In genomic region chr1:108963052-108963686, GRCh38 we compare ENCODE assay signal across 1 cellular context.
TF ChIP-seq lines count a peak whose summit lies in the region.

Gene CLCC1 (minus strand): TSS chr1:108963484. CDS start chr1:108950437, 13,047 bp downstream.

TF ChIP-seq in HepG2, 621 proteins besides CTCF, POLR2A, EP300 and RAD21 (continued from another document and continues in another):
- TF ChIP-seq CBX5 (CRISPR knock-in tag; IDR thresholded peaks at IDR 0.05; ENCODE audit: borderline replicate concordance): peak; percentile 65; the same call in 1 of the 2 replicates
- no peak; the same call in 1 of the 2 replicates for TF ChIP-seq TIGD3 (CRISPR knock-in tag; IDR thresholded peaks at IDR 0.05; ENCODE audit: borderline replicate concordance)
- peak; percentile 80; the same call in 1 of the 2 replicates for TF ChIP-seq ZNF691 (CRISPR knock-in tag; IDR thresholded peaks at IDR 0.05; ENCODE audit: borderline replicate concordance, low read depth)
- TF ChIP-seq ZNF687 (CRISPR knock-in tag; IDR thresholded peaks at IDR 0.05): peak; percentile 98
- peak; percentile 81; the same call in 1 of the 2 replicates for TF ChIP-seq SALL2 (CRISPR knock-in tag; IDR thresholded peaks at IDR 0.05)
- TF ChIP-seq THAP11 (CRISPR knock-in tag; IDR thresholded peaks at IDR 0.05): peak; percentile 74
- TF ChIP-seq, protein P1, sequence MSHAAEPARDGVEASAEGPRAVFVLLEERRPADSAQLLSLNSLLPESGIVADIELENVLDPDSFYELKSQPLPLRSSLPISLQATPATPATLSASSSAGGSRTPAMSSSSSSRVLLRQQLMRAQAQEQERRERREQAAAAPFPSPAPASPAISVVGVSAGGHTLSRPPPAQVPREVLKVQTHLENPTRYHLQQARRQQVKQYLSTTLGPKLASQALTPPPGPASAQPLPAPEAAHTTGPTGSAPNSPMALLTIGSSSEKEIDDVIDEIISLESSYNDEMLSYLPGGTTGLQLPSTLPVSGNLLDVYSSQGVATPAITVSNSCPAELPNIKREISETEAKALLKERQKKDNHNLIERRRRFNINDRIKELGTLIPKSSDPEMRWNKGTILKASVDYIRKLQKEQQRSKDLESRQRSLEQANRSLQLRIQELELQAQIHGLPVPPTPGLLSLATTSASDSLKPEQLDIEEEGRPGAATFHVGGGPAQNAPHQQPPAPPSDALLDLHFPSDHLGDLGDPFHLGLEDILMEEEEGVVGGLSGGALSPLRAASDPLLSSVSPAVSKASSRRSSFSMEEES (CRISPR knock-in tag; IDR thresholded peaks at IDR 0.05): peak; percentile 47; the same call in 1 of the 2 replicates
- TF ChIP-seq ZBTB2 (CRISPR knock-in tag; IDR thresholded peaks at IDR 0.05; ENCODE audit: low read depth): peak; percentile 64
- peak; percentile 36; the same call in 1 of the 2 replicates for TF ChIP-seq ZSCAN25 (CRISPR knock-in tag; IDR thresholded peaks at IDR 0.05)
- TF ChIP-seq PAX8 (CRISPR knock-in tag; IDR thresholded peaks at IDR 0.05; ENCODE audit: borderline replicate concordance): 0 out of 2 replicates have a peak, but pooled peaks have one; percentile 42
- 0 out of 2 replicates have a peak, but pooled peaks have one; percentile 50 for TF ChIP-seq BRD4 (CRISPR knock-in tag; IDR thresholded peaks at IDR 0.05)
- peak; percentile 38; the same call in 1 of the 2 replicates for TF ChIP-seq ZC3H13 (CRISPR knock-in tag; IDR thresholded peaks at IDR 0.05)
- TF ChIP-seq FOXC1 (CRISPR knock-in tag; IDR thresholded peaks at IDR 0.05; ENCODE audit: borderline replicate concordance): peak; percentile 87; the same call in 1 of the 2 replicates
- TF ChIP-seq, protein P2, sequence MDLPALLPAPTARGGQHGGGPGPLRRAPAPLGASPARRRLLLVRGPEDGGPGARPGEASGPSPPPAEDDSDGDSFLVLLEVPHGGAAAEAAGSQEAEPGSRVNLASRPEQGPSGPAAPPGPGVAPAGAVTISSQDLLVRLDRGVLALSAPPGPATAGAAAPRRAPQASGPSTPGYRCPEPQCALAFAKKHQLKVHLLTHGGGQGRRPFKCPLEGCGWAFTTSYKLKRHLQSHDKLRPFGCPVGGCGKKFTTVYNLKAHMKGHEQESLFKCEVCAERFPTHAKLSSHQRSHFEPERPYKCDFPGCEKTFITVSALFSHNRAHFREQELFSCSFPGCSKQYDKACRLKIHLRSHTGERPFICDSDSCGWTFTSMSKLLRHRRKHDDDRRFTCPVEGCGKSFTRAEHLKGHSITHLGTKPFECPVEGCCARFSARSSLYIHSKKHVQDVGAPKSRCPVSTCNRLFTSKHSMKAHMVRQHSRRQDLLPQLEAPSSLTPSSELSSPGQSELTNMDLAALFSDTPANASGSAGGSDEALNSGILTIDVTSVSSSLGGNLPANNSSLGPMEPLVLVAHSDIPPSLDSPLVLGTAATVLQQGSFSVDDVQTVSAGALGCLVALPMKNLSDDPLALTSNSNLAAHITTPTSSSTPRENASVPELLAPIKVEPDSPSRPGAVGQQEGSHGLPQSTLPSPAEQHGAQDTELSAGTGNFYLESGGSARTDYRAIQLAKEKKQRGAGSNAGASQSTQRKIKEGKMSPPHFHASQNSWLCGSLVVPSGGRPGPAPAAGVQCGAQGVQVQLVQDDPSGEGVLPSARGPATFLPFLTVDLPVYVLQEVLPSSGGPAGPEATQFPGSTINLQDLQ (CRISPR knock-in tag; IDR thresholded peaks at IDR 0.05): peak; percentile 61; the same call in 1 of the 2 replicates
- no peak for TF ChIP-seq ATF6 (CRISPR knock-in tag; conservative IDR thresholded peaks at IDR 0.05)
- no peak for TF ChIP-seq ELF4 (CRISPR knock-in tag; IDR thresholded peaks at IDR 0.05; ENCODE audit: borderline replicate concordance)
- TF ChIP-seq IKZF4 (CRISPR knock-in tag; IDR thresholded peaks at IDR 0.05; ENCODE audit: borderline replicate concordance, low read depth, not compliant biosample characterization): peak; percentile 61
- TF ChIP-seq HHEX (CRISPR knock-in tag; IDR thresholded peaks at IDR 0.05): no peak
- TF ChIP-seq PAXIP1 (CRISPR knock-in tag; conservative IDR thresholded peaks at IDR 0.05): peak; percentile 40; the same call in 1 of the 2 replicates
- peak; percentile 38; the same call in 1 of the 2 replicates for TF ChIP-seq BHLHE40 (IDR thresholded peaks at IDR 0.05; ENCODE audit: low read length)
- no peak for TF ChIP-seq SMAD1 (CRISPR knock-in tag; IDR thresholded peaks at IDR 0.05; ENCODE audit: borderline replicate concordance, low read depth)
- TF ChIP-seq ARNTL (CRISPR knock-in tag; IDR thresholded peaks at IDR 0.05): 0 out of 2 replicates have a peak, but pooled peaks have one; percentile 20
- peak; percentile 95 for TF ChIP-seq SAP130 (CRISPR knock-in tag; IDR thresholded peaks at IDR 0.05; ENCODE audit: low read depth)
- TF ChIP-seq NONO (IDR thresholded peaks at IDR 0.05): no peak
- TF ChIP-seq NONO (CRISPR knock-in tag; conservative IDR thresholded peaks at IDR 0.05): peak; percentile 74
- TF ChIP-seq ZNF430 (CRISPR knock-in tag; IDR thresholded peaks at IDR 0.05): peak; percentile 67; the same call in 1 of the 2 replicates
- 0 out of 2 replicates have a peak, but pooled peaks have one; percentile 28 for TF ChIP-seq ZNF616 (CRISPR knock-in tag; IDR thresholded peaks at IDR 0.05; ENCODE audit: low read depth)
- peak; percentile 71 for TF ChIP-seq PTBP1 (IDR thresholded peaks at IDR 0.05; ENCODE audit: low read depth, low read length, poor library complexity, severe bottlenecking)
- TF ChIP-seq, protein P3, sequence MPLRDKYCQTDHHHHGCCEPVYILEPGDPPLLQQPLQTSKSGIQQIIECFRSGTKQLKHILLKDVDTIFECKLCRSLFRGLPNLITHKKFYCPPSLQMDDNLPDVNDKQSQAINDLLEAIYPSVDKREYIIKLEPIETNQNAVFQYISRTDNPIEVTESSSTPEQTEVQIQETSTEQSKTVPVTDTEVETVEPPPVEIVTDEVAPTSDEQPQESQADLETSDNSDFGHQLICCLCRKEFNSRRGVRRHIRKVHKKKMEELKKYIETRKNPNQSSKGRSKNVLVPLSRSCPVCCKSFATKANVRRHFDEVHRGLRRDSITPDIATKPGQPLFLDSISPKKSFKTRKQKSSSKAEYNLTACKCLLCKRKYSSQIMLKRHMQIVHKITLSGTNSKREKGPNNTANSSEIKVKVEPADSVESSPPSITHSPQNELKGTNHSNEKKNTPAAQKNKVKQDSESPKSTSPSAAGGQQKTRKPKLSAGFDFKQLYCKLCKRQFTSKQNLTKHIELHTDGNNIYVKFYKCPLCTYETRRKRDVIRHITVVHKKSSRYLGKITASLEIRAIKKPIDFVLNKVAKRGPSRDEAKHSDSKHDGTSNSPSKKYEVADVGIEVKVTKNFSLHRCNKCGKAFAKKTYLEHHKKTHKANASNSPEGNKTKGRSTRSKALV (CRISPR knock-in tag; IDR thresholded peaks at IDR 0.05): peak; percentile 24; the same call in 1 of the 2 replicates
- TF ChIP-seq ATF7-NPFF (CRISPR knock-in tag; IDR thresholded peaks at IDR 0.05; ENCODE audit: low read depth): peak; percentile 93
- peak; percentile 85; the same call in 1 of the 2 replicates for TF ChIP-seq ZNF761 (CRISPR knock-in tag; conservative IDR thresholded peaks at IDR 0.05)
- TF ChIP-seq, protein P4, sequence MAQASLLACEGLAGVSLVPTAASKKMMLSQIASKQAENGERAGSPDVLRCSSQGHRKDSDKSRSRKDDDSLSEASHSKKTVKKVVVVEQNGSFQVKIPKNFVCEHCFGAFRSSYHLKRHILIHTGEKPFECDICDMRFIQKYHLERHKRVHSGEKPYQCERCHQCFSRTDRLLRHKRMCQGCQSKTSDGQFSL (CRISPR knock-in tag; IDR thresholded peaks at IDR 0.05): no peak
- peak; percentile 84 for TF ChIP-seq RBM39 (IDR thresholded peaks at IDR 0.05; ENCODE audit: low read depth, low read length, poor library complexity, severe bottlenecking)
- TF ChIP-seq ZNF709 (CRISPR knock-in tag; IDR thresholded peaks at IDR 0.05): peak; percentile 51; the same call in 1 of the 2 replicates
- TF ChIP-seq, protein P5, sequence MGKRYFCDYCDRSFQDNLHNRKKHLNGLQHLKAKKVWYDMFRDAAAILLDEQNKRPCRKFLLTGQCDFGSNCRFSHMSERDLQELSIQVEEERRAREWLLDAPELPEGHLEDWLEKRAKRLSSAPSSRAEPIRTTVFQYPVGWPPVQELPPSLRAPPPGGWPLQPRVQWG (CRISPR knock-in tag; IDR thresholded peaks at IDR 0.05; ENCODE audit: borderline replicate concordance, low read depth): no peak
